ENCODE assay signal across 14 cellular contexts in genomic region chr13:110419391-110419791, GRCh38.
DNase-seq lines count a peak whose midpoint lies in the region; ATAC-seq, FAIRE-seq and TF ChIP-seq lines count a peak whose summit lies in the region.
"Had no signal": no experiment of that assay in that cellular context is flagged by ENCODE, and none has a peak within 500 bp of the region (broad histone marks: within the 10 kb centered on the region; RNA-seq: fewer than 3 reads in every experiment).

No MANE protein-coding gene starts in this region.

- H3K27me3 Mint-ChIP-seq in astrocyte (ENCODE audit: low read depth, unreplicated experiment) = no peaks in the 10 kb centered on the region
- H3K27me3 Mint-ChIP-seq in activated T-cell treated with anti-CD3 and anti-CD28 coated beads, Interleukin-2, amount 50 U/mL, for 24 hours = peaks cover 96% of the 10 kb centered on the region

- H3K9me3 Mint-ChIP-seq in astrocyte (ENCODE audit: unreplicated experiment) = no peaks in the 10 kb centered on the region
- H3K9me3 Mint-ChIP-seq in activated T-cell treated with anti-CD3 and anti-CD28 coated beads, Interleukin-2, amount 50 U/mL, for 24 hours = no peaks in the 10 kb centered on the region
- H3K9me3 Mint-ChIP-seq: neural crest cell; stimulated activated naive CD8-positive, alpha-beta T cell treated with anti-CD3 and anti-CD28 coated beads, Interleukin-15, Interleukin-2, amounts not matched to agents 100 ng/mL and 50 ng/mL, for 24 hours had no signal

- H3K27ac ChIP-seq in HepG2 (ENCODE audit: extremely low read length, insufficient read depth, low read length) (no peak overlapping the region), right lobe of liver (no peak overlapping the region), astrocyte (ENCODE audit: low read depth, low read length) (peak overlapping the region; percentile 78), lung (ENCODE audit: low read depth in 1 of 2, low read length in 1 of 2) (peak overlapping the region; percentile 55 to 70), aorta (ENCODE audit: low read depth in 1 of 2, low read length in 2 of 2) (peak overlapping the region; percentile 45 to 56), GM23248 (no peak overlapping the region)
- H3K27ac ChIP-seq: epithelial cell of prostate, KMS-11 had no signal

- H3K9ac ChIP-seq in HepG2 (ENCODE audit: insufficient read depth, low read depth, low read length) (no peak overlapping the region), astrocyte (ENCODE audit: low read length) (peak overlapping the region; percentile 54), GM23248 (no peak overlapping the region)
- H3K9ac ChIP-seq: KMS-11 had no signal

- peaks cover 81% of the 10 kb centered on the region for H3K4me1 Mint-ChIP-seq in astrocyte (ENCODE audit: low read depth, unreplicated experiment)
- peaks cover 21% of the 10 kb centered on the region for H3K4me1 Mint-ChIP-seq in activated T-cell treated with anti-CD3 and anti-CD28 coated beads, Interleukin-2, amount 50 U/mL, for 24 hours (ENCODE audit: low read depth)

- TF ChIP-seq EP300 in HepG2 (IDR thresholded peaks at IDR 0.05; ENCODE audit: low read depth in 2 of 2, low read length in 2 of 2) = no peak
- no peak for TF ChIP-seq EP300 in HepG2 (CRISPR knock-in tag; IDR thresholded peaks at IDR 0.05; ENCODE audit: borderline replicate concordance)

- H3K36me3 Mint-ChIP-seq in astrocyte (ENCODE audit: low read depth, unreplicated experiment) = peaks cover 48% of the 10 kb centered on the region
- H3K36me3 Mint-ChIP-seq in activated T-cell treated with anti-CD3 and anti-CD28 coated beads, Interleukin-2, amount 50 U/mL, for 24 hours (ENCODE audit: low read depth) = no peaks in the 10 kb centered on the region

- H3K36me3 ChIP-seq in HepG2 (replicated peaks in 1 of 2; ENCODE audit: control insufficient read depth in 1 of 2, insufficient read depth in 2 of 2, low read length in 2 of 2) (no peaks in the 10 kb centered on the region), right lobe of liver (no peaks in the 10 kb centered on the region), astrocyte (ENCODE audit: insufficient read depth, low read length) (peaks cover 31% of the 10 kb centered on the region), lung (ENCODE audit: control insufficient read depth in 2 of 2, insufficient read depth in 2 of 2, low read length in 2 of 2) (peaks cover 3 to 5% of the 10 kb centered on the region in 2 donors), aorta (ENCODE audit: control insufficient read depth in 1 of 2, insufficient read depth in 2 of 2, low read length in 1 of 2) (no peaks in the 10 kb centered on the region), GM23248 (ENCODE audit: low read depth) (no peaks in the 10 kb centered on the region)

- H3K9me3 ChIP-seq in HepG2 (ENCODE audit: low read length) = no peaks in the 10 kb centered on the region
- no peaks in the 10 kb centered on the region for H3K9me3 ChIP-seq in right lobe of liver
- H3K9me3 ChIP-seq in astrocyte (ENCODE audit: insufficient read depth, low read depth, low read length) = no peaks in the 10 kb centered on the region
- no peaks in the 10 kb centered on the region for H3K9me3 ChIP-seq in lung (ENCODE audit: control insufficient read depth in 2 of 2, insufficient read depth in 1 of 2, low read length in 1 of 2)
- no peaks in the 10 kb centered on the region for H3K9me3 ChIP-seq in aorta (ENCODE audit: control insufficient read depth, low read length)
- H3K9me3 ChIP-seq in GM23248 (ENCODE audit: low read depth) = no peaks in the 10 kb centered on the region

- no peaks in the 10 kb centered on the region for H3K79me2 ChIP-seq in HepG2 (ENCODE audit: insufficient read depth, low read length)
- H3K79me2 ChIP-seq in astrocyte (ENCODE audit: insufficient read depth, low read length) = peaks cover 21% of the 10 kb centered on the region
- H3K79me2 ChIP-seq in GM23248 (ENCODE audit: insufficient read depth) = no peaks in the 10 kb centered on the region

- H3K9me2 ChIP-seq in GM23248 (ENCODE audit: insufficient read depth) = no peaks in the 10 kb centered on the region

- POLR2A ChIA-PET in HepG2 (lab: Yijun Ruan, JAX) = no interaction called here

- H3K4me2 ChIP-seq in HepG2 (ENCODE audit: low read depth, low read length) = no peak overlapping the region
- peak overlapping the region; percentile 30 for H3K4me2 ChIP-seq in astrocyte (ENCODE audit: low read length)
- H3K4me2 ChIP-seq in GM23248 (ENCODE audit: unreplicated experiment) = no peak overlapping the region
- H3K4me2 ChIP-seq: KMS-11 had no signal

- TF ChIP-seq RAD21 in HepG2 (CRISPR knock-in tag; IDR thresholded peaks at IDR 0.05) = no peak

- no peak overlapping the region for H3K4me3 ChIP-seq in HepG2 (replicated peaks in 1 of 3; ENCODE audit: insufficient read depth in 1 of 3, low read depth in 2 of 3, low read length in 3 of 3)
- no peak overlapping the region for H3K4me3 ChIP-seq in right lobe of liver
- no peak overlapping the region for H3K4me3 ChIP-seq in astrocyte (ENCODE audit: insufficient read depth, low read depth, low read length)
- H3K4me3 ChIP-seq in lung = no peak overlapping the region
- H3K4me3 ChIP-seq in aorta (ENCODE audit: low read length in 2 of 2) = no peak overlapping the region
- no peak overlapping the region for H3K4me3 ChIP-seq in GM23248

- DNase-seq in HepG2 (ENCODE audit: low spot score) (peak; percentile 14), right lobe of liver (no peak), astrocyte (ENCODE audit: low read depth) (peak; percentile 95), lung (ENCODE audit: low spot score) (no peak), aorta (no peak), iPS-NIHi11 (ENCODE audit: low spot score) (no peak), GM23248 (no peak)
- DNase-seq in activated T-cell treated with anti-CD3 and anti-CD28 coated beads, Interleukin-2, amount 50 U/mL, for 24 hours = no peak
- DNase-seq: stimulated activated CD4-positive, alpha-beta T cell treated with anti-CD3 and anti-CD28 coated beads, Interleukin-1b, Interleukin-23, amount 100 ng/mL, for 48 hours had no signal

- no peaks in the 10 kb centered on the region for H4K20me1 ChIP-seq in HepG2 (ENCODE audit: insufficient read depth, low read length)
- peaks cover 4% of the 10 kb centered on the region for H4K20me1 ChIP-seq in astrocyte (ENCODE audit: insufficient read depth, low read length)
- H4K20me1 ChIP-seq in GM23248 (ENCODE audit: insufficient read depth) = no peaks in the 10 kb centered on the region

- ATAC-seq in HepG2 (peak; percentile 57; the same call in 2 of the 3 replicates), right lobe of liver (no peak), lung (ENCODE audit: insufficient read depth, low FRiP score) (no peak), aorta (ENCODE audit: low FRiP score) (no peak)
- ATAC-seq: Panc1 had no signal

- FAIRE-seq in HepG2 (lab: Jason Lieb, UNC) (no peak), astrocyte (lab: Jason Lieb, UNC) (no peak)

- CTCF ChIA-PET in HepG2 (lab: Yijun Ruan, JAX; ENCODE audit: low intra/inter-chr PET ratio, low total read pairs) = no interaction called here

- H3K4me3 Mint-ChIP-seq in astrocyte (ENCODE audit: unreplicated experiment) = peak overlapping the region; percentile 67
- H3K4me3 Mint-ChIP-seq in activated T-cell treated with anti-CD3 and anti-CD28 coated beads, Interleukin-2, amount 50 U/mL, for 24 hours = no peak overlapping the region
- H3K4me3 Mint-ChIP-seq: neural crest cell; stimulated activated naive CD8-positive, alpha-beta T cell treated with anti-CD3 and anti-CD28 coated beads, Interleukin-15, Interleukin-2, amounts not matched to agents 100 ng/mL and 50 ng/mL, for 24 hours had no signal

- no peak for TF ChIP-seq CTCF in HepG2 (CRISPR knock-in tag; IDR thresholded peaks at IDR 0.05)
- no peak for TF ChIP-seq CTCF in right lobe of liver (IDR thresholded peaks at IDR 0.05)
- no peak for TF ChIP-seq CTCF in astrocyte (IDR thresholded peaks at IDR 0.05; ENCODE audit: insufficient read depth, low read depth, low read length)
- TF ChIP-seq CTCF in lung (IDR thresholded peaks at IDR 0.05; ENCODE audit: control extremely low read depth, extremely low read depth) = no peak

- H3K27me3 ChIP-seq in HepG2 (ENCODE audit: control insufficient read depth in 1 of 2, insufficient read depth in 2 of 2, low read length in 2 of 2) = peaks cover 0 to 34% of the 10 kb centered on the region in 2 experiments; a peak in 2 of 5 replicates
- no peaks in the 10 kb centered on the region for H3K27me3 ChIP-seq in right lobe of liver
- H3K27me3 ChIP-seq in astrocyte (ENCODE audit: insufficient read depth, low read length) = no peaks in the 10 kb centered on the region
- H3K27me3 ChIP-seq in lung (ENCODE audit: control insufficient read depth, insufficient read depth) = no peaks in the 10 kb centered on the region
- H3K27me3 ChIP-seq in aorta (ENCODE audit: control insufficient read depth in 1 of 2, insufficient read depth in 2 of 2, low read length in 1 of 2) = no peaks in the 10 kb centered on the region
- H3K27me3 ChIP-seq in GM23248 (replicated peaks; ENCODE audit: insufficient read depth) = no peaks in the 10 kb centered on the region

- H2AFZ ChIP-seq in HepG2 (ENCODE audit: low read length) = no peak overlapping the region
- no peak overlapping the region for H2AFZ ChIP-seq in astrocyte (ENCODE audit: low read depth, low read length)
- H2AFZ ChIP-seq in GM23248 = no peak overlapping the region

- H3K27ac Mint-ChIP-seq in astrocyte (ENCODE audit: unreplicated experiment) = peak overlapping the region; percentile 96
- no peak overlapping the region for H3K27ac Mint-ChIP-seq in activated T-cell treated with anti-CD3 and anti-CD28 coated beads, Interleukin-2, amount 50 U/mL, for 24 hours
- H3K27ac Mint-ChIP-seq: stimulated activated naive CD8-positive, alpha-beta T cell treated with anti-CD3 and anti-CD28 coated beads, Interleukin-15, Interleukin-2, amounts not matched to agents 100 ng/mL and 50 ng/mL, for 24 hours had no signal

- in situ Hi-C loops in HepG2 (cut with HindIII; ENCODE audit: extremely low pct_ligation_motif_present, low pct_unique_long_range_greater_than_20kb) (loop anchor here (25.0 kb wide), 1 partner anchor 1457 kb away; no protein-coding TSS in a partner anchor), GM23248 (cut with MboI) (loop anchor here (10.0 kb wide), 1 partner anchor 185 kb away; no protein-coding TSS in a partner anchor)

- intact Hi-C loops in HepG2 (cut with micrococcal nuclease; ENCODE audit: unreplicated experiment) = no loop called here
- intact Hi-C loops in right lobe of liver (cut with DNase I) = loop anchor here in 1 of 2 donors (10.0 kb wide), 1 partner anchor 195 kb away; no protein-coding TSS in a partner anchor
- intact Hi-C loops in aorta (cut with DNase I) = loop anchor here (5.0 to 10.0 kb wide), 4 partner anchors 55 to 175 kb away; no protein-coding TSS in a partner anchor

- BruUV-seq in HepG2 (replicated peaks; lab: Mats Ljungman, UMichigan) = no TSS peak

- H3K4me1 ChIP-seq in HepG2 (ENCODE audit: insufficient read depth, low read length) (no peaks in the 10 kb centered on the region), right lobe of liver (no peaks in the 10 kb centered on the region), astrocyte (ENCODE audit: insufficient read depth, low read length) (peaks cover 44% of the 10 kb centered on the region), lung (ENCODE audit: control insufficient read depth in 2 of 2, insufficient read depth in 2 of 2, low read length in 2 of 2) (peaks cover 22% of the 10 kb centered on the region in 2 donors), aorta (ENCODE audit: control insufficient read depth in 1 of 2, insufficient read depth in 2 of 2, low read length in 2 of 2) (peaks cover 2 to 9% of the 10 kb centered on the region in 2 donors), GM23248 (ENCODE audit: insufficient read depth) (peaks cover 41% of the 10 kb centered on the region)

- H3F3A ChIP-seq in GM23248 (ENCODE audit: insufficient read depth) = peaks cover 44% of the 10 kb centered on the region

- 40% methylated on average over 14 of the region's 14 CpGs for WGBS in HepG2 (ENCODE audit: low lambda C conversion rate)
- 80% methylated on average over 8 of the region's 14 CpGs for WGBS in right lobe of liver (ENCODE audit: insufficient coverage, low coverage, low lambda C conversion rate, missing lambda C conversion rate)
- WGBS in lung, 2 donors = 78 to 87% methylated on average over 14 of the region's 14 CpGs
- WGBS in aorta, 2 donors = 68 to 79% methylated on average over 14 of the region's 14 CpGs
- 98% methylated on average over 12 to 14 of the region's 14 CpGs for WGBS in GM23248 (ENCODE audit: low coverage in 1 of 2, low lambda C conversion rate in 2 of 2, missing lambda C conversion rate in 2 of 2), 2 experiments

- TF ChIP-seq POLR2A in HepG2 (IDR thresholded peaks at IDR 0.05; ENCODE audit: insufficient read depth in 1 of 2, low read depth in 2 of 2, low read length in 2 of 2) (no peak), right lobe of liver (IDR thresholded peaks at IDR 0.05) (no peak)

Comparison
In these comparisons a context has a peak if more than half of its experiments do, and no peak if none do; other contexts are left out.
1. DNase-seq: peak in HepG2 (single experiment) and astrocyte (single experiment); none in right lobe of liver (0 of 3), lung (single experiment), aorta (0 of 2), iPS-NIHi11 (single experiment), activated T-cell treated with anti-CD3 and anti-CD28 coated beads, Interleukin-2, amount 50 U/mL, for 24 hours (single experiment) and GM23248 (single experiment).
2. H3K27ac ChIP-seq: peak in astrocyte (single experiment), lung (2 of 2) and aorta (2 of 2); none in HepG2 (single experiment), right lobe of liver (0 of 3) and GM23248 (single experiment).